8 cellular contexts compared by ENCODE assay signal in genomic region chr12:19440916-19441315, GRCh38. TPM values are rescaled to one million over a fixed set of nuclear protein-coding genes. Genes with fewer than 3 reads are reported as not detected.
DNase-seq lines count a peak whose midpoint lies in the region; ATAC-seq and TF ChIP-seq lines count a peak whose summit lies in the region.

No MANE protein-coding gene starts in this region.

- H3K4me3 ChIP-seq in lower leg skin (ENCODE audit: low read depth, poor library complexity, severe bottlenecking) (peak overlapping the region; percentile 69), upper lobe of left lung (peak overlapping the region; percentile 79 to 98 (median 91))

- H3K4me1 Mint-ChIP-seq in activated naive CD4-positive, alpha-beta T cell treated with anti-CD3 and anti-CD28 coated beads, Interleukin-2, amount 10 ng/mL, durations not matched to agents 7 days and 5 days: peaks cover 52% of the 10 kb centered on the region

- H3K4me3 Mint-ChIP-seq in activated naive CD4-positive, alpha-beta T cell treated with anti-CD3 and anti-CD28 coated beads, Interleukin-2, amount 10 ng/mL, durations not matched to agents 7 days and 5 days: peak overlapping the region; percentile 99

- peaks cover 24% of the 10 kb centered on the region for H3K36me3 Mint-ChIP-seq in activated naive CD4-positive, alpha-beta T cell treated with anti-CD3 and anti-CD28 coated beads, Interleukin-2, amount 10 ng/mL, durations not matched to agents 7 days and 5 days

- DNase-seq in activated naive CD4-positive, alpha-beta T cell treated with anti-CD3 and anti-CD28 coated beads, Interleukin-2, amount 10 ng/mL, durations not matched to agents 7 days and 5 days: no peak
- DNase-seq in activated naive CD4-positive, alpha-beta T cell treated with anti-CD3 and anti-CD28 coated beads, Interleukin-2, amount 50 U/mL, for 16 hours: no peak
- peak; percentile 17 for DNase-seq in astrocyte of the hippocampus (ENCODE audit: low read depth, low spot score)
- no peak for DNase-seq in lower leg skin (ENCODE audit: low spot score in 2 of 2)
- no peak for DNase-seq in upper lobe of left lung
- no peak for DNase-seq in NCI-H1436 (lab: John Stamatoyannopoulos, UW)

- H3K4me1 ChIP-seq in upper lobe of left lung: peaks cover 15 to 32% (median 26%) of the 10 kb centered on the region in 4 donors

- H3K27ac ChIP-seq in upper lobe of left lung: peak overlapping the region; percentile 89 to 97 (median 96)

- H3K9me3 ChIP-seq in upper lobe of left lung: peaks cover 0 to 5% (median 0%) of the 10 kb centered on the region in 4 donors

- 5 to 7% methylated on average over 8 of the region's 8 CpGs for whole genome bisulfite sequencing in lower leg skin, 2 donors
- 10 to 16% methylated on average over 8 of the region's 8 CpGs for WGBS in upper lobe of left lung, 2 donors

- no peak for TF ChIP-seq EP300 in upper lobe of left lung (IDR thresholded peaks at IDR 0.05)

- TF ChIP-seq POLR2A in lower leg skin (IDR thresholded peaks at IDR 0.05) (no peak), upper lobe of left lung (IDR thresholded peaks at IDR 0.05) (no peak)

- peaks cover 13% of the 10 kb centered on the region for H3K27me3 Mint-ChIP-seq in activated naive CD4-positive, alpha-beta T cell treated with anti-CD3 and anti-CD28 coated beads, Interleukin-2, amount 10 ng/mL, durations not matched to agents 7 days and 5 days

- ATAC-seq in upper lobe of left lung (ENCODE audit: low FRiP score in 2 of 2): no peak
- no peak for ATAC-seq in GM18870 (IDR thresholded peaks at IDR 0.05; ENCODE audit: unreplicated experiment)
- ATAC-seq in HG03354 (IDR thresholded peaks at IDR 0.05; ENCODE audit: poor library complexity, severe bottlenecking, unreplicated experiment): no peak

- H3K36me3 ChIP-seq in upper lobe of left lung: peaks cover 0 to 4% (median 0%) of the 10 kb centered on the region in 4 donors

- intact Hi-C loops in lower leg skin (cut with DNase I; ENCODE audit: low total_unique reads): no loop called here

- CTCF ChIA-PET in activated naive CD4-positive, alpha-beta T cell treated with anti-CD3 and anti-CD28 coated beads, Interleukin-2, amount 10 ng/mL, durations not matched to agents 7 days and 5 days (lab: Charles Lee): no interaction called here

- no peaks in the 10 kb centered on the region for H3K27me3 ChIP-seq in upper lobe of left lung

- H3K27ac Mint-ChIP-seq in activated naive CD4-positive, alpha-beta T cell treated with anti-CD3 and anti-CD28 coated beads, Interleukin-2, amount 10 ng/mL, durations not matched to agents 7 days and 5 days: peak overlapping the region; percentile 98

- no peaks in the 10 kb centered on the region for H3K9me3 Mint-ChIP-seq in activated naive CD4-positive, alpha-beta T cell treated with anti-CD3 and anti-CD28 coated beads, Interleukin-2, amount 10 ng/mL, durations not matched to agents 7 days and 5 days

- TF ChIP-seq CTCF in lower leg skin (IDR thresholded peaks at IDR 0.05): no peak
- TF ChIP-seq CTCF in upper lobe of left lung (IDR thresholded peaks at IDR 0.05): no peak

RNA-seq across cellular contexts. Expression of gene AEBP2, which starts 1.6 kb away (rescaled TPM):
- total RNA-seq in lower leg skin: 10 to 100 TPM; 31.4 to 70.9 (median 54.0) TPM
- total RNA-seq in upper lobe of left lung: 10 to 100 TPM; 27.7 to 73.9 (median 40.6) TPM
